In genomic region chr11:44179173-44179572, GRCh38 we compare ENCODE assay signal across 25 cellular contexts.
A peak's percentile ranks its signal among the peaks of the same experiment; 100 is the strongest.
DNase-seq lines count a peak whose midpoint lies in the region; ATAC-seq and TF ChIP-seq lines count a peak whose summit lies in the region.
"Had no signal": no experiment of that assay in that cellular context is flagged by ENCODE, and none has a peak within 500 bp of the region (broad histone marks: within the 10 kb centered on the region; RNA-seq: fewer than 3 reads in every experiment).

No MANE protein-coding gene starts in this region.

- intact Hi-C loops in MCF 10A (cut with micrococcal nuclease) (no loop called here), mammary epithelial cell (cut with micrococcal nuclease) (no loop called here)

- no peaks in the 10 kb centered on the region for H3K27me3 ChIP-seq in mammary epithelial cell (ENCODE audit: insufficient read depth, low read length)
- H3K27me3 ChIP-seq: body of pancreas, colonic mucosa, hepatocyte, right lobe of liver had no signal

- H3K27ac ChIP-seq in mammary epithelial cell (ENCODE audit: insufficient read depth, low read depth, low read length), result no peak overlapping the region
- H3K27ac ChIP-seq: 22Rv1, body of pancreas, colonic mucosa, hepatocyte, right lobe of liver, RWPE1 had no signal

- CTCF ChIA-PET in MCF 10A (lab: Yijun Ruan, JAX) (interaction anchor here (0.5 to 1.0 kb wide), 3 partner anchors 13 to 361 kb away, joined by 3 read pairs; no protein-coding TSS in a partner anchor), mammary epithelial cell (lab: Charles Lee; ENCODE audit: low non-redundant PET) (no interaction called here), WTC11 (lab: Charles Lee) (interaction anchor here (0.6 to 2.7 kb wide), 6 partner anchors 12 to 601 kb away, joined by 3 to 10 read pairs (median 4); partner anchors contain the start of gene EXT2), T-cell (lab: Charles Lee) (interaction anchor here in 1 of 2 donors (0.5 kb wide), 1 partner anchor 20 kb away, joined by 4 read pairs; no protein-coding TSS in a partner anchor)

- H3K27me3 Mint-ChIP-seq in MCF 10A (ENCODE audit: insufficient read depth, unreplicated experiment), result no peaks in the 10 kb centered on the region
- H3K27me3 Mint-ChIP-seq in WTC11 (ENCODE audit: low read depth), result no peaks in the 10 kb centered on the region
- H3K27me3 Mint-ChIP-seq in T-cell, result no peaks in the 10 kb centered on the region
- H3K27me3 Mint-ChIP-seq: activated naive CD4-positive, alpha-beta T cell treated with anti-CD3 and anti-CD28 coated beads, Interleukin-2, amount 50 U/mL, for 24 hours; memory B cell; naive B cell had no signal

- H4K20me1 ChIP-seq in mammary epithelial cell (ENCODE audit: insufficient read depth, low read length), result no peaks in the 10 kb centered on the region

- 44% methylated on average over 4 of the region's 4 CpGs for WGBS in mammary epithelial cell (ENCODE audit: low coverage, missing lambda C conversion rate)

- H3K79me2 ChIP-seq in mammary epithelial cell (ENCODE audit: insufficient read depth, low read length), result peaks cover 9% of the 10 kb centered on the region
- H3K79me2 ChIP-seq: hepatocyte had no signal

- no peak overlapping the region for H3K9ac ChIP-seq in mammary epithelial cell (ENCODE audit: insufficient read depth, low read length)

- peak overlapping the region; percentile 14 for H3K27ac Mint-ChIP-seq in MCF 10A (ENCODE audit: low read depth, unreplicated experiment)
- H3K27ac Mint-ChIP-seq in WTC11, result peak overlapping the region; percentile 24; the same call in 1 of the 2 replicates
- no peak overlapping the region for H3K27ac Mint-ChIP-seq in T-cell
- H3K27ac Mint-ChIP-seq: activated naive CD4-positive, alpha-beta T cell treated with anti-CD3 and anti-CD28 coated beads, Interleukin-2, amount 50 U/mL, for 24 hours; memory B cell had no signal

- no peak for ATAC-seq in WTC11
- no peak for ATAC-seq in T-cell (replicated peaks in 1 of 4)
- ATAC-seq: body of pancreas, GM12878, right lobe of liver had no signal

- no peaks in the 10 kb centered on the region for H3K9me3 ChIP-seq in mammary epithelial cell (replicated peaks; ENCODE audit: insufficient read depth, low read length)
- H3K9me3 ChIP-seq: body of pancreas, colonic mucosa, right lobe of liver had no signal

- in situ Hi-C loops in mammary epithelial cell (cut with MboI; ENCODE audit: low sequenced_read_pairs in 2 of 2), result no loop called here

- H3K36me3 ChIP-seq in mammary epithelial cell (ENCODE audit: insufficient read depth, low read length), result no peaks in the 10 kb centered on the region
- H3K36me3 ChIP-seq: colonic mucosa, right lobe of liver had no signal

- H3K4me2 ChIP-seq in mammary epithelial cell (ENCODE audit: insufficient read depth, low read depth, low read length), result no peak overlapping the region
- H3K4me2 ChIP-seq: hepatocyte had no signal

- H3K9me3 Mint-ChIP-seq in MCF 10A (ENCODE audit: unreplicated experiment) (no peaks in the 10 kb centered on the region), WTC11 (no peaks in the 10 kb centered on the region), T-cell (no peaks in the 10 kb centered on the region)
- H3K9me3 Mint-ChIP-seq: activated naive CD4-positive, alpha-beta T cell treated with anti-CD3 and anti-CD28 coated beads, Interleukin-2, amount 50 U/mL, for 24 hours; memory B cell; naive B cell had no signal

- H3K4me3 ChIP-seq in mammary epithelial cell (replicated peaks in 1 of 3; ENCODE audit: insufficient read depth in 1 of 3, low read depth in 2 of 3, low read length in 3 of 3), result no peak overlapping the region
- H3K4me3 ChIP-seq: body of pancreas, colonic mucosa, GM12878, hepatocyte, right lobe of liver had no signal

- peaks cover 4% of the 10 kb centered on the region for H3K36me3 Mint-ChIP-seq in MCF 10A (ENCODE audit: insufficient read depth, unreplicated experiment)
- no peaks in the 10 kb centered on the region for H3K36me3 Mint-ChIP-seq in WTC11
- peaks cover 42% of the 10 kb centered on the region for H3K36me3 Mint-ChIP-seq in T-cell

- H3K4me3 Mint-ChIP-seq in MCF 10A (ENCODE audit: unreplicated experiment) (no peak overlapping the region), WTC11 (no peak overlapping the region), T-cell (no peak overlapping the region)
- H3K4me3 Mint-ChIP-seq: activated naive CD4-positive, alpha-beta T cell treated with anti-CD3 and anti-CD28 coated beads, Interleukin-2, amount 50 U/mL, for 24 hours; CD14-positive monocyte; memory B cell; naive B cell had no signal

- no peaks in the 10 kb centered on the region for H3K4me1 ChIP-seq in mammary epithelial cell (ENCODE audit: insufficient read depth, low read length)
- H3K4me1 ChIP-seq: colonic mucosa, right lobe of liver had no signal

- H3K4me1 Mint-ChIP-seq in MCF 10A (ENCODE audit: insufficient read depth, unreplicated experiment) (no peaks in the 10 kb centered on the region), WTC11 (peaks cover 15% of the 10 kb centered on the region), T-cell (peaks cover 2 to 25% (median 3%) of the 10 kb centered on the region in 3 donors)
- H3K4me1 Mint-ChIP-seq: CD14-positive monocyte had no signal

- H2AFZ ChIP-seq in mammary epithelial cell (ENCODE audit: low read depth, low read length), result no peak overlapping the region
- H2AFZ ChIP-seq: hepatocyte had no signal

- TF ChIP-seq CTCF in MCF 10A (IDR thresholded peaks at IDR 0.05; ENCODE audit: unreplicated experiment) (no peak), mammary epithelial cell (conservative IDR thresholded peaks at IDR 0.05 in 1 of 2, IDR thresholded peaks at IDR 0.05 in 1 of 2; ENCODE audit: extremely low read depth in 1 of 2, insufficient read depth in 1 of 2, low read depth in 1 of 2, low read length in 2 of 2) (no peak), WTC11 (IDR thresholded peaks at IDR 0.05) (no peak)

- BruUV-seq in MCF 10A (replicated peaks; lab: Mats Ljungman, UMichigan) (no TSS peak), mammary epithelial cell (replicated peaks; lab: Mats Ljungman, UMichigan) (no TSS peak)

- dilution Hi-C loops in mammary epithelial cell (cut with HindIII; ENCODE audit: low sequenced_read_pairs), result no loop called here

- DNase-seq in MCF 10A (ENCODE audit: unreplicated experiment) (no peak), mammary epithelial cell (no peak), WTC11 (ENCODE audit: low spot score) (no peak), inferior parietal cortex (ENCODE audit: extremely low spot score) (peak; percentile 16), superior temporal gyrus (ENCODE audit: extremely low spot score) (peak; percentile 57), T-cell (no peak), SIG-M5 (lab: John Stamatoyannopoulos, UW) (no peak), NCI-H146 (lab: John Stamatoyannopoulos, UW) (no peak)
- DNase-seq: activated CD4-positive, alpha-beta T cell treated with anti-CD3 and anti-CD28 coated beads for 1 hour; body of pancreas; colonic mucosa; foreskin melanocyte; Kasumi-1; naive B cell; NCI-H1092; NCI-H2081; right lobe of liver; stimulated activated CD4-positive, alpha-beta T cell treated with anti-CD3 and anti-CD28 coated beads, Interleukin-15, amount 100 ng/mL, for 24 hours had no signal

- POLR2A ChIA-PET in MCF 10A (lab: Yijun Ruan, JAX) (interaction anchor here (1.7 kb wide), 1 partner anchor 13 kb away, joined by 5 read pairs; no protein-coding TSS in a partner anchor), WTC11 (lab: Charles Lee) (no interaction called here), T-cell (lab: Charles Lee) (interaction anchor here in 1 of 2 donors (0.6 kb wide), 1 partner anchor 182 kb away, joined by 8 read pairs; no protein-coding TSS in a partner anchor)

TF ChIP-seq in WTC11, 78 proteins besides CTCF, POLR2A, EP300 and RAD21:
- TF ChIP-seq ZNF423 (CRISPR knock-in tag; IDR thresholded peaks at IDR 0.05) (no peak), IRF1 (CRISPR knock-in tag; IDR thresholded peaks at IDR 0.05) (no peak)

Comparison
In these comparisons a context has a peak if more than half of its experiments do, and no peak if none do; other contexts are left out.
1. DNase-seq: peak in inferior parietal cortex (single experiment) and superior temporal gyrus (single experiment); none in MCF 10A (single experiment), mammary epithelial cell (single experiment), WTC11 (single experiment), T-cell (0 of 34), SIG-M5 (single experiment) and NCI-H146 (single experiment).
2. H3K27ac Mint-ChIP-seq: peak in MCF 10A (single experiment) and WTC11 (single experiment); none in T-cell (0 of 2).